ENCODE assay signal across 1 cellular context in genomic region chr16:70724146-70725023, GRCh38.
TF ChIP-seq lines count a peak whose summit lies in the region.

No MANE protein-coding gene starts in this region.

TF ChIP-seq in HepG2, 621 proteins besides CTCF, POLR2A, EP300 and RAD21 (continued from another document and continues in another):
- no peak; the same call in 1 of the 2 replicates for TF ChIP-seq HIC2 (CRISPR knock-in tag; IDR thresholded peaks at IDR 0.05; ENCODE audit: low read depth)
- no peak for TF ChIP-seq FOXA1 (IDR thresholded peaks at IDR 0.05)
- peak; percentile 68 for TF ChIP-seq FOXA1 (CRISPR knock-in tag; IDR thresholded peaks at IDR 0.05)
- TF ChIP-seq, protein P1, sequence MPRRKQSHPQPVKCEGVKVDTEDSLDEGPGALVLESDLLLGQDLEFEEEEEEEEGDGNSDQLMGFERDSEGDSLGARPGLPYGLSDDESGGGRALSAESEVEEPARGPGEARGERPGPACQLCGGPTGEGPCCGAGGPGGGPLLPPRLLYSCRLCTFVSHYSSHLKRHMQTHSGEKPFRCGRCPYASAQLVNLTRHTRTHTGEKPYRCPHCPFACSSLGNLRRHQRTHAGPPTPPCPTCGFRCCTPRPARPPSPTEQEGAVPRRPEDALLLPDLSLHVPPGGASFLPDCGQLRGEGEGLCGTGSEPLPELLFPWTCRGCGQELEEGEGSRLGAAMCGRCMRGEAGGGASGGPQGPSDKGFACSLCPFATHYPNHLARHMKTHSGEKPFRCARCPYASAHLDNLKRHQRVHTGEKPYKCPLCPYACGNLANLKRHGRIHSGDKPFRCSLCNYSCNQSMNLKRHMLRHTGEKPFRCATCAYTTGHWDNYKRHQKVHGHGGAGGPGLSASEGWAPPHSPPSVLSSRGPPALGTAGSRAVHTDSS (CRISPR knock-in tag; conservative IDR thresholded peaks at IDR 0.05): no peak
- TF ChIP-seq NRL (CRISPR knock-in tag; IDR thresholded peaks at IDR 0.05; ENCODE audit: borderline replicate concordance): no peak
- no peak; the same call in 1 of the 2 replicates for TF ChIP-seq ZFP36L1 (CRISPR knock-in tag; IDR thresholded peaks at IDR 0.05)
- no peak for TF ChIP-seq SRSF9 (IDR thresholded peaks at IDR 0.05; ENCODE audit: borderline replicate concordance, insufficient read depth, low read depth, low read length, poor library complexity, severe bottlenecking)
- TF ChIP-seq, protein P2, sequence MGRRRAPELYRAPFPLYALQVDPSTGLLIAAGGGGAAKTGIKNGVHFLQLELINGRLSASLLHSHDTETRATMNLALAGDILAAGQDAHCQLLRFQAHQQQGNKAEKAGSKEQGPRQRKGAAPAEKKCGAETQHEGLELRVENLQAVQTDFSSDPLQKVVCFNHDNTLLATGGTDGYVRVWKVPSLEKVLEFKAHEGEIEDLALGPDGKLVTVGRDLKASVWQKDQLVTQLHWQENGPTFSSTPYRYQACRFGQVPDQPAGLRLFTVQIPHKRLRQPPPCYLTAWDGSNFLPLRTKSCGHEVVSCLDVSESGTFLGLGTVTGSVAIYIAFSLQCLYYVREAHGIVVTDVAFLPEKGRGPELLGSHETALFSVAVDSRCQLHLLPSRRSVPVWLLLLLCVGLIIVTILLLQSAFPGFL (CRISPR knock-in tag; IDR thresholded peaks at IDR 0.05): no peak
- no peak for TF ChIP-seq HNRNPLL (IDR thresholded peaks at IDR 0.05; ENCODE audit: low read depth, low read length, poor library complexity, severe bottlenecking)
- no peak for TF ChIP-seq ZNF773 (CRISPR knock-in tag; IDR thresholded peaks at IDR 0.05; ENCODE audit: borderline replicate concordance)
- peak; percentile 84 for TF ChIP-seq PAXIP1 (CRISPR knock-in tag; conservative IDR thresholded peaks at IDR 0.05)
- no peak for TF ChIP-seq IKZF1 (IDR thresholded peaks at IDR 0.05)
- 0 out of 2 replicates have a peak, but pooled peaks have one; percentile 6 for TF ChIP-seq ZNF224 (CRISPR knock-in tag; IDR thresholded peaks at IDR 0.05)
- TF ChIP-seq ZSCAN5A (CRISPR knock-in tag; IDR thresholded peaks at IDR 0.05; ENCODE audit: borderline replicate concordance): 0 out of 2 replicates have a peak, but pooled peaks have one; percentile 75
- peak; percentile 32 for TF ChIP-seq HOXA3 (CRISPR knock-in tag; IDR thresholded peaks at IDR 0.05)
- TF ChIP-seq ZNF564 (CRISPR knock-in tag; IDR thresholded peaks at IDR 0.05): no peak
- TF ChIP-seq NFKBIZ (CRISPR knock-in tag; IDR thresholded peaks at IDR 0.05): no peak; the same call in 1 of the 2 replicates
- no peak for TF ChIP-seq ATF3 (CRISPR knock-in tag; IDR thresholded peaks at IDR 0.05)
- TF ChIP-seq JARID2 (CRISPR knock-in tag; IDR thresholded peaks at IDR 0.05; ENCODE audit: insufficient replicate concordance): no peak
- TF ChIP-seq ZNF496 (CRISPR knock-in tag; IDR thresholded peaks at IDR 0.05; ENCODE audit: insufficient replicate concordance): no peak
- TF ChIP-seq, protein P3, sequence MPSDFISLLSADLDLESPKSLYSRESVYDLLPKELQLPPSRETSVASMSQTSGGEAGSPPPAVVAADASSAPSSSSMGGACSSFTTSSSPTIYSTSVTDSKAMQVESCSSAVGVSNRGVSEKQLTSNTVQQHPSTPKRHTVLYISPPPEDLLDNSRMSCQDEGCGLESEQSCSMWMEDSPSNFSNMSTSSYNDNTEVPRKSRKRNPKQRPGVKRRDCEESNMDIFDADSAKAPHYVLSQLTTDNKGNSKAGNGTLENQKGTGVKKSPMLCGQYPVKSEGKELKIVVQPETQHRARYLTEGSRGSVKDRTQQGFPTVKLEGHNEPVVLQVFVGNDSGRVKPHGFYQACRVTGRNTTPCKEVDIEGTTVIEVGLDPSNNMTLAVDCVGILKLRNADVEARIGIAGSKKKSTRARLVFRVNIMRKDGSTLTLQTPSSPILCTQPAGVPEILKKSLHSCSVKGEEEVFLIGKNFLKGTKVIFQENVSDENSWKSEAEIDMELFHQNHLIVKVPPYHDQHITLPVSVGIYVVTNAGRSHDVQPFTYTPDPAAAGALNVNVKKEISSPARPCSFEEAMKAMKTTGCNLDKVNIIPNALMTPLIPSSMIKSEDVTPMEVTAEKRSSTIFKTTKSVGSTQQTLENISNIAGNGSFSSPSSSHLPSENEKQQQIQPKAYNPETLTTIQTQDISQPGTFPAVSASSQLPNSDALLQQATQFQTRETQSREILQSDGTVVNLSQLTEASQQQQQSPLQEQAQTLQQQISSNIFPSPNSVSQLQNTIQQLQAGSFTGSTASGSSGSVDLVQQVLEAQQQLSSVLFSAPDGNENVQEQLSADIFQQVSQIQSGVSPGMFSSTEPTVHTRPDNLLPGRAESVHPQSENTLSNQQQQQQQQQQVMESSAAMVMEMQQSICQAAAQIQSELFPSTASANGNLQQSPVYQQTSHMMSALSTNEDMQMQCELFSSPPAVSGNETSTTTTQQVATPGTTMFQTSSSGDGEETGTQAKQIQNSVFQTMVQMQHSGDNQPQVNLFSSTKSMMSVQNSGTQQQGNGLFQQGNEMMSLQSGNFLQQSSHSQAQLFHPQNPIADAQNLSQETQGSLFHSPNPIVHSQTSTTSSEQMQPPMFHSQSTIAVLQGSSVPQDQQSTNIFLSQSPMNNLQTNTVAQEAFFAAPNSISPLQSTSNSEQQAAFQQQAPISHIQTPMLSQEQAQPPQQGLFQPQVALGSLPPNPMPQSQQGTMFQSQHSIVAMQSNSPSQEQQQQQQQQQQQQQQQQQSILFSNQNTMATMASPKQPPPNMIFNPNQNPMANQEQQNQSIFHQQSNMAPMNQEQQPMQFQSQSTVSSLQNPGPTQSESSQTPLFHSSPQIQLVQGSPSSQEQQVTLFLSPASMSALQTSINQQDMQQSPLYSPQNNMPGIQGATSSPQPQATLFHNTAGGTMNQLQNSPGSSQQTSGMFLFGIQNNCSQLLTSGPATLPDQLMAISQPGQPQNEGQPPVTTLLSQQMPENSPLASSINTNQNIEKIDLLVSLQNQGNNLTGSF (CRISPR knock-in tag; IDR thresholded peaks at IDR 0.05): peak; percentile 39
- no peak for TF ChIP-seq PHB2 (IDR thresholded peaks at IDR 0.05; ENCODE audit: partially characterized antibody)
- TF ChIP-seq MXD4 (CRISPR knock-in tag; IDR thresholded peaks at IDR 0.05): peak; percentile 59; the same call in 1 of the 2 replicates
- TF ChIP-seq PCBP2 (optimal IDR thresholded peaks at IDR 0.05; ENCODE audit: low read depth, low read length, poor library complexity, severe bottlenecking): no peak
- 0 out of 2 replicates have a peak, but pooled peaks have one; percentile 10 for TF ChIP-seq ZNF7 (CRISPR knock-in tag; IDR thresholded peaks at IDR 0.05)
- TF ChIP-seq NFE2L2 (IDR thresholded peaks at IDR 0.05; ENCODE audit: low read length): no peak
- no peak for TF ChIP-seq ZNF83 (CRISPR knock-in tag; IDR thresholded peaks at IDR 0.05; ENCODE audit: borderline replicate concordance)
- TF ChIP-seq ESRRA (CRISPR knock-in tag; IDR thresholded peaks at IDR 0.05; ENCODE audit: low read depth): peak; percentile 97
- TF ChIP-seq ZNF547 (CRISPR knock-in tag; IDR thresholded peaks at IDR 0.05): peak; percentile 34; the same call in 1 of the 2 replicates
- TF ChIP-seq ZHX2 (IDR thresholded peaks at IDR 0.05; ENCODE audit: low read depth): 0 out of 2 replicates have a peak, but pooled peaks have one; percentile 32
- TF ChIP-seq ZHX2 (CRISPR knock-in tag; IDR thresholded peaks at IDR 0.05; ENCODE audit: borderline replicate concordance): no peak
- TF ChIP-seq ZNF138 (CRISPR knock-in tag; IDR thresholded peaks at IDR 0.05; ENCODE audit: low read depth): no peak
- no peak for TF ChIP-seq ZNF839 (CRISPR knock-in tag; IDR thresholded peaks at IDR 0.05; ENCODE audit: borderline replicate concordance)
- peak; percentile 17; the same call in 1 of the 2 replicates for TF ChIP-seq ZNF607 (CRISPR knock-in tag; IDR thresholded peaks at IDR 0.05; ENCODE audit: borderline replicate concordance)
- TF ChIP-seq TCF12 (IDR thresholded peaks at IDR 0.05): no peak
- peak; percentile 4; the same call in 1 of the 2 replicates for TF ChIP-seq TCF12 (CRISPR knock-in tag; IDR thresholded peaks at IDR 0.05)
- 0 out of 2 replicates have a peak, but pooled peaks have one; percentile 4 for TF ChIP-seq ZBTB42 (CRISPR knock-in tag; IDR thresholded peaks at IDR 0.05)
- peak; percentile 83; the same call in 1 of the 2 replicates for TF ChIP-seq ZNF543 (CRISPR knock-in tag; IDR thresholded peaks at IDR 0.05)
- TF ChIP-seq ZNF263 (CRISPR knock-in tag; IDR thresholded peaks at IDR 0.05): no peak
